7 cellular contexts compared by ENCODE assay signal in genomic region chr1:186375152-186375928, GRCh38. TPM values are rescaled to one million over a fixed set of nuclear protein-coding genes. Genes with fewer than 3 reads are reported as not detected.
DNase-seq lines count a peak whose midpoint lies in the region; ATAC-seq and TF ChIP-seq lines count a peak whose summit lies in the region.

TSS of gene ODR4 (plus strand) at chr1:186375838. CDS start at chr1:186379786, 3,948 bp downstream.
TSS of gene TPR (minus strand) at chr1:186375253. CDS start at chr1:186375028, 225 bp downstream.

- peak; percentile 97 to 98 for DNase-seq in NCI-H1930 (lab: John Stamatoyannopoulos, UW)
- peak; percentile 97 for DNase-seq in T-helper 22 cell (ENCODE audit: low read depth)
- peak; percentile 99 for DNase-seq in astrocyte of the cerebellum (ENCODE audit: low read depth)
- peak; percentile 96 for DNase-seq in hepatic stellate cell (ENCODE audit: low spot score)
- DNase-seq in renal cortical epithelial cell (ENCODE audit: low read depth): peak; percentile 98

- in situ Hi-C loops in astrocyte of the cerebellum (cut with HindIII; ENCODE audit: low sequenced_read_pairs): no loop called here

- peak within 1 kb of the TSS; percentile 86 for H3K4me3 ChIP-seq in astrocyte of the cerebellum (ENCODE audit: low read depth, low read length)

- TF ChIP-seq CTCF in astrocyte of the cerebellum (IDR thresholded peaks at IDR 0.05; ENCODE audit: low read depth, low read length, missing control alignments): peak; percentile 90

- ATAC-seq in GM18499 (IDR thresholded peaks at IDR 0.05; ENCODE audit: insufficient read depth, unreplicated experiment) (peak; percentile 80), HG02970 (IDR thresholded peaks at IDR 0.05; ENCODE audit: low FRiP score, unreplicated experiment) (peak; percentile 93)

RNA-seq across cellular contexts. Expression of gene ODR4, which starts in this region (rescaled TPM):
- 27.1 and 37.3 TPM in 2 replicates for total RNA-seq in renal cortical epithelial cell

RNA-seq across cellular contexts. Expression of gene TPR, which starts in this region (rescaled TPM):
- total RNA-seq in renal cortical epithelial cell: 50.7 and 106 TPM in 2 replicates

Comparison
In these comparisons a context has a peak if more than half of its experiments do, and no peak if none do; other contexts are left out.
1. Peak in every context shown above with its lines: DNase-seq, ATAC-seq and H3K4me3 ChIP-seq.